In genomic region chr6:45174045-45174444, GRCh38 we compare ENCODE assay signal across 23 cellular contexts.
DNase-seq lines count a peak whose midpoint lies in the region; ATAC-seq, FAIRE-seq and TF ChIP-seq lines count a peak whose summit lies in the region.
"Had no signal": no experiment of that assay in that cellular context is flagged by ENCODE, and none has a peak within 500 bp of the region (broad histone marks: within the 10 kb centered on the region; RNA-seq: fewer than 3 reads in every experiment).

No MANE protein-coding gene starts in this region.

- FAIRE-seq in D721Med (lab: Jason Lieb, UNC), result peak; percentile 48
- FAIRE-seq: GM19239, H54, RCC 7860 had no signal

- H3K27me3 Mint-ChIP-seq in naive thymus-derived CD4-positive, alpha-beta T cell, result no peaks in the 10 kb centered on the region
- no peaks in the 10 kb centered on the region for H3K27me3 Mint-ChIP-seq in activated T-cell treated with anti-CD3 and anti-CD28 coated beads, Interleukin-2, amount 50 U/mL, for 24 hours
- H3K27me3 Mint-ChIP-seq: CD4-positive, CD25-positive, alpha-beta regulatory T cell had no signal

- no peak for TF ChIP-seq POLR2A in gastrocnemius medialis (IDR thresholded peaks at IDR 0.05)

- no peaks in the 10 kb centered on the region for H3K79me2 ChIP-seq in DND-41 (ENCODE audit: insufficient read depth, low read length)

- H3K36me3 Mint-ChIP-seq in naive thymus-derived CD4-positive, alpha-beta T cell, result peaks cover 0 to 18% (median 0%) of the 10 kb centered on the region in 5 donors
- peaks cover 4% of the 10 kb centered on the region for H3K36me3 Mint-ChIP-seq in activated T-cell treated with anti-CD3 and anti-CD28 coated beads, Interleukin-2, amount 50 U/mL, for 24 hours (ENCODE audit: low read depth)
- H3K36me3 Mint-ChIP-seq: CD4-positive, CD25-positive, alpha-beta regulatory T cell had no signal

- CTCF ChIA-PET in Panc1 (lab: Charles Lee), result no interaction called here
- CTCF ChIA-PET in naive thymus-derived CD4-positive, alpha-beta T cell (lab: Charles Lee), result no interaction called here

- H3K9me3 ChIP-seq in DND-41 (ENCODE audit: insufficient read depth, low read length, severe bottlenecking), result no peaks in the 10 kb centered on the region
- H3K9me3 ChIP-seq in Panc1 (ENCODE audit: control insufficient read depth, insufficient read depth, low read depth, low read length), result no peaks in the 10 kb centered on the region
- H3K9me3 ChIP-seq in naive thymus-derived CD4-positive, alpha-beta T cell (ENCODE audit: control insufficient read depth in 2 of 3, low read length in 3 of 3), result no peaks in the 10 kb centered on the region
- H3K9me3 ChIP-seq in gastrocnemius medialis, result no peaks in the 10 kb centered on the region
- H3K9me3 ChIP-seq: Caco-2 had no signal

- H3K4me2 ChIP-seq in DND-41 (ENCODE audit: insufficient read depth, low read length), result no peak overlapping the region

- ATAC-seq in DND-41 (ENCODE audit: insufficient read depth, low read depth) (no peak), Panc1 (no peak), gastrocnemius medialis (no peak)
- peak; percentile 45 for ATAC-seq in naive thymus-derived CD4-positive, alpha-beta T cell
- ATAC-seq: Right ventricle myocardium inferior had no signal

- no peaks in the 10 kb centered on the region for H3K27me3 ChIP-seq in DND-41 (ENCODE audit: insufficient read depth, low read length, poor library complexity)
- H3K27me3 ChIP-seq in Panc1 (ENCODE audit: control insufficient read depth, insufficient read depth, low read length), result no peaks in the 10 kb centered on the region
- no peaks in the 10 kb centered on the region for H3K27me3 ChIP-seq in naive thymus-derived CD4-positive, alpha-beta T cell (ENCODE audit: control insufficient read depth in 2 of 2, insufficient read depth in 2 of 2, low read length in 2 of 2)
- no peaks in the 10 kb centered on the region for H3K27me3 ChIP-seq in gastrocnemius medialis

- BruUV-seq in Panc1 (replicated peaks; lab: Mats Ljungman, UMichigan), result TSS peak; percentile 41

- H4K20me1 ChIP-seq in DND-41 (ENCODE audit: insufficient read depth, low read length), result no peaks in the 10 kb centered on the region

- H3K4me1 ChIP-seq in DND-41 (ENCODE audit: insufficient read depth, low read length) (peaks cover 22% of the 10 kb centered on the region), Panc1 (ENCODE audit: control insufficient read depth, insufficient read depth, low read length) (no peaks in the 10 kb centered on the region), gastrocnemius medialis (no peaks in the 10 kb centered on the region)
- H3K4me1 ChIP-seq in naive thymus-derived CD4-positive, alpha-beta T cell (ENCODE audit: control insufficient read depth in 2 of 2, insufficient read depth in 2 of 2, low read length in 2 of 2), result no peaks in the 10 kb centered on the region

- intact Hi-C loops in Panc1 (cut with micrococcal nuclease; ENCODE audit: unreplicated experiment), result no loop called here
- intact Hi-C loops in naive thymus-derived CD4-positive, alpha-beta T cell (cut with micrococcal nuclease), result no loop called here
- intact Hi-C loops in gastrocnemius medialis (cut with DNase I; ENCODE audit: low total_unique reads), result no loop called here

- DNase-seq in D721Med (ENCODE audit: insufficient read length, low spot score) (no peak), DND-41 (no peak), Panc1 (ENCODE audit: low read depth, low spot score) (no peak), gastrocnemius medialis (no peak), D341Med (ENCODE audit: low spot score) (no peak)
- DNase-seq in naive thymus-derived CD4-positive, alpha-beta T cell, result no peak
- DNase-seq in activated T-cell treated with anti-CD3 and anti-CD28 coated beads, Interleukin-2, amount 50 U/mL, for 24 hours, result no peak
- DNase-seq: Caco-2; CD4-positive, CD25-positive, alpha-beta regulatory T cell; DMS153; EL; HFFc6; KBM-7; NCI-H1105; NCI-H146; NCI-H2029; NCI-H226; NCI-H524; NCI-H774 had no signal

- no peak overlapping the region for H3K4me3 Mint-ChIP-seq in naive thymus-derived CD4-positive, alpha-beta T cell
- H3K4me3 Mint-ChIP-seq in activated T-cell treated with anti-CD3 and anti-CD28 coated beads, Interleukin-2, amount 50 U/mL, for 24 hours, result no peak overlapping the region
- H3K4me3 Mint-ChIP-seq: CD4-positive, CD25-positive, alpha-beta regulatory T cell; HFFc6 had no signal

- no peak overlapping the region for H2AFZ ChIP-seq in DND-41 (ENCODE audit: low read depth, low read length)

- H3K9me3 Mint-ChIP-seq in naive thymus-derived CD4-positive, alpha-beta T cell, result peaks cover 0 to 6% (median 0%) of the 10 kb centered on the region in 11 donors
- H3K9me3 Mint-ChIP-seq in activated T-cell treated with anti-CD3 and anti-CD28 coated beads, Interleukin-2, amount 50 U/mL, for 24 hours, result peaks cover 2% of the 10 kb centered on the region
- H3K9me3 Mint-ChIP-seq: HFFc6 had no signal

- H3K4me3 ChIP-seq in DND-41 (ENCODE audit: low read depth in 1 of 2, low read length in 2 of 2) (no peak overlapping the region), Panc1 (ENCODE audit: low read depth in 2 of 2, low read length in 2 of 2) (no peak overlapping the region), gastrocnemius medialis (no peak overlapping the region)
- H3K4me3 ChIP-seq in naive thymus-derived CD4-positive, alpha-beta T cell (ENCODE audit: low read length), result no peak overlapping the region

- no peak overlapping the region for H3K9ac ChIP-seq in DND-41 (ENCODE audit: low read depth, low read length)

- H3K27ac Mint-ChIP-seq in naive thymus-derived CD4-positive, alpha-beta T cell, result no peak overlapping the region
- H3K27ac Mint-ChIP-seq in activated T-cell treated with anti-CD3 and anti-CD28 coated beads, Interleukin-2, amount 50 U/mL, for 24 hours, result no peak overlapping the region
- H3K27ac Mint-ChIP-seq: CD4-positive, CD25-positive, alpha-beta regulatory T cell; HFFc6 had no signal

- H3K27ac ChIP-seq in DND-41 (ENCODE audit: low read length), result peak overlapping the region; percentile 19; the same call in 1 of the 2 replicates
- H3K27ac ChIP-seq in Panc1 (ENCODE audit: low read length), result no peak overlapping the region
- no peak overlapping the region for H3K27ac ChIP-seq in naive thymus-derived CD4-positive, alpha-beta T cell (ENCODE audit: low read depth, low read length)
- H3K27ac ChIP-seq in gastrocnemius medialis, result no peak overlapping the region

- POLR2A ChIA-PET in Panc1 (lab: Charles Lee), result no interaction called here
- POLR2A ChIA-PET in naive thymus-derived CD4-positive, alpha-beta T cell (lab: Charles Lee), result no interaction called here

- H3K4me1 Mint-ChIP-seq in naive thymus-derived CD4-positive, alpha-beta T cell, result peaks cover 0 to 25% (median 19%) of the 10 kb centered on the region in 7 donors
- peaks cover 28% of the 10 kb centered on the region for H3K4me1 Mint-ChIP-seq in activated T-cell treated with anti-CD3 and anti-CD28 coated beads, Interleukin-2, amount 50 U/mL, for 24 hours (ENCODE audit: low read depth)

- no peaks in the 10 kb centered on the region for H3K36me3 ChIP-seq in DND-41 (ENCODE audit: insufficient read depth, low read length)
- H3K36me3 ChIP-seq in Panc1 (ENCODE audit: control insufficient read depth, insufficient read depth, low read length), result no peaks in the 10 kb centered on the region
- H3K36me3 ChIP-seq in naive thymus-derived CD4-positive, alpha-beta T cell (ENCODE audit: control insufficient read depth in 2 of 3, insufficient read depth in 3 of 3, low read length in 3 of 3), result no peaks in the 10 kb centered on the region
- H3K36me3 ChIP-seq in gastrocnemius medialis, result no peaks in the 10 kb centered on the region

- in situ Hi-C loops in Panc1 (cut with HindIII; ENCODE audit: low pct_unique_long_range_greater_than_20kb, low sequenced_read_pairs), result no loop called here
- in situ Hi-C loops in gastrocnemius medialis (cut with MboI; ENCODE audit: low sequenced_read_pairs in 4 of 4), result no loop called here

- no peak for TF ChIP-seq CTCF in D721Med (IDR thresholded peaks at IDR 0.05; ENCODE audit: insufficient read depth, missing control alignments)
- TF ChIP-seq CTCF in DND-41 (IDR thresholded peaks at IDR 0.05; ENCODE audit: borderline replicate concordance, extremely low read depth, low read length, poor library complexity, severe bottlenecking), result no peak
- TF ChIP-seq CTCF in Panc1 (IDR thresholded peaks at IDR 0.05), result no peak
- TF ChIP-seq CTCF in gastrocnemius medialis (IDR thresholded peaks at IDR 0.05 in 4 of 5, conservative IDR thresholded peaks at IDR 0.05 in 1 of 5), result no peak
